Comparison of ENCODE assay signal across 8 cellular contexts in the genomic region with DNA sequence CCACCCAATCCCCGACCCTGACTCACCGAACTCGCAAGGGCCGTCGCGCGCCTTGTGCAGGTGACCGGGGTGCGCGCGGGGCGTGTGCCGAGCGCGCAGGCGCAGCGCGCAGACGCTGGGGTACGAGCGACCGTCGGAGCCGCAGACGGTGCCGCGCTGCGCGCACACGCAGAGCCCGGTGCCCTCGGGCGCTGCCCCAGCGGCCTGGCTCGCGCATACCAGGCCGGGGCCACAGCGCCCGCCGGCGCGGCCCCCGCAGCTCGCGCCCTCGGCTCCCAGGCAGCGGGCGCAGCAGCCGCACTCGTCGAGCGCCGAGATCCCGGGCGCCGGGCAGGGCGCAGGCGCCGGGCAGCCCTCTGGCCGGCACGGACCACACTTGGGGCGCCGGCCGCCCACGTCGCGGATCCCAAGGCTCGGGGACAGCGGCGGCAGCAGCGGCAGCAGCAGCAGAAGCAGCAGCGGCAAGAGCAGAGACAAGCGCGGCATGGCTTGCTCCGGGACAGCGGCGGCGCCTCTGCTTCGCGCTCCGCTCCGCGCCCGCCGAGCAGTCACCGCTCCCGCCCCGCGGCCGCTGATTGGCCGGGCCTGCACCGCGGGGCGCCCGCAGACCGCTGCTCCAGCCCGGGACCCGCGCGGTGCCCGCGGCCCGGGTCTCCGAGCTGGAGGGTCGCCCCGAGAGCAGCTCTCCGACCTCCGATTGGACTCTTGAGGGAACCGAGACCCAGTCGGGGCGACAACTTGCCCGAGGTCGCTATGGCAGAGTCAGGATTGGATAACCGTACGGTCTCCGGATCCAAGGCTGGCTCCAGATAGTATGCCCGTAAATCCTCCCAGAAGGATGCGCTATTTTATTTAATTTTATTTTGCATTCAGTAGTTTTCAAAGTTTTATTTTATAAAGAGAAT. TPM values are rescaled to one million over a fixed set of nuclear protein-coding genes. Genes with fewer than 3 reads are reported as not detected.
A peak's percentile ranks its signal among the peaks of the same experiment; 100 is the strongest.
DNase-seq lines count a peak whose midpoint lies in the region; ATAC-seq and TF ChIP-seq lines count a peak whose summit lies in the region.

Gene IGFBPL1, minus strand, starts transcription at position 516 of the 905 bp plus-strand sequence. Its CDS starts 30 bp downstream, at position 486.

- H2BK5ac ChIP-seq in mesendoderm (ENCODE audit: low read length): no peak within 1 kb of the TSS

- peak within 1 kb of the TSS; percentile 33 for H3K18ac ChIP-seq in mesendoderm (ENCODE audit: low read length)

- no peak within 1 kb of the TSS for H3K4me3 ChIP-seq in GM12865 (ENCODE audit: low read depth, low read length)
- peak within 1 kb of the TSS; percentile 40 to 47 for H3K4me3 ChIP-seq in duodenal mucosa (ENCODE audit: low read depth in 1 of 2, low read length in 2 of 2)
- peak within 1 kb of the TSS; percentile 23 for H3K4me3 ChIP-seq in mesendoderm (ENCODE audit: low read length)
- peak within 1 kb of the TSS; percentile 35 for H3K4me3 ChIP-seq in upper lobe of right lung

- no peak within 1 kb of the TSS for H2BK120ac ChIP-seq in mesendoderm (ENCODE audit: low read depth, low read length)

- no CpG with 5 or more reads among the region's 118 CpGs for WGBS in mesendoderm (ENCODE audit: extremely low coverage, insufficient coverage, low lambda C conversion rate)

- H2AK5ac ChIP-seq in mesendoderm (ENCODE audit: low read length): no peak within 1 kb of the TSS

- H4K5ac ChIP-seq in mesendoderm (ENCODE audit: low read length): no peak within 1 kb of the TSS

- H3K9ac ChIP-seq in duodenal mucosa (ENCODE audit: low read depth in 1 of 2, low read length in 2 of 2): no peak within 1 kb of the TSS
- peak within 1 kb of the TSS; percentile 75 for H3K9ac ChIP-seq in mesendoderm (ENCODE audit: low read length)

- peak within 1 kb of the TSS; percentile 87 for H3K4me2 ChIP-seq in mesendoderm (ENCODE audit: low read length)

- no peaks in the 10 kb centered on the region for H3K4me1 ChIP-seq in duodenal mucosa (ENCODE audit: control insufficient read depth in 1 of 2, insufficient read depth in 2 of 2, low read length in 2 of 2)
- H3K4me1 ChIP-seq in mesendoderm (ENCODE audit: control insufficient read depth, low read depth, low read length): peaks cover 12% of the 10 kb centered on the region
- H3K4me1 ChIP-seq in upper lobe of right lung: peaks cover 5% of the 10 kb centered on the region

- peak within 1 kb of the TSS; percentile 69 for H3K23ac ChIP-seq in mesendoderm (ENCODE audit: low read length)

- TF ChIP-seq CTCF in GM12865 (IDR thresholded peaks at IDR 0.05; ENCODE audit: insufficient read depth, low read depth, low read length, missing control alignments) (no peak), upper lobe of right lung (IDR thresholded peaks at IDR 0.05) (no peak)

- DNase-seq in 8988T (peak; percentile 73), GM12865 (ENCODE audit: low read depth) (peak; percentile 15), NCI-H2196 treated with DMSO at 0.1 percent for 48 hours (lab: John Stamatoyannopoulos, UW; ENCODE audit: unreplicated experiment) (peak; percentile 53), mesendoderm (peak; percentile 62), upper lobe of right lung (peak; percentile 69), medulla oblongata (ENCODE audit: extremely low spot score) (no peak)

- no peak within 1 kb of the TSS for H3K4ac ChIP-seq in mesendoderm (ENCODE audit: low read depth, low read length)

- no peaks in the 10 kb centered on the region for H3K79me1 ChIP-seq in mesendoderm (ENCODE audit: low read length)

- H3K79me2 ChIP-seq in mesendoderm (ENCODE audit: control insufficient read depth, insufficient read depth, low read length): no peaks in the 10 kb centered on the region

- ATAC-seq in upper lobe of right lung: peak; percentile 71
- no peak for ATAC-seq in GM21737 (IDR thresholded peaks at IDR 0.05; ENCODE audit: unreplicated experiment)

- H4K8ac ChIP-seq in mesendoderm (ENCODE audit: low read depth, low read length): no peak within 1 kb of the TSS

- intact Hi-C loops in upper lobe of right lung (cut with DNase I): no loop called here

- H3K27ac ChIP-seq in duodenal mucosa (ENCODE audit: low read depth, low read length) (no peak within 1 kb of the TSS), mesendoderm (ENCODE audit: low read depth, low read length) (no peak within 1 kb of the TSS), upper lobe of right lung (no peak within 1 kb of the TSS)

- peak within 1 kb of the TSS; percentile 93 for H3K56ac ChIP-seq in mesendoderm (ENCODE audit: low read length)

- no peak within 1 kb of the TSS for H2BK15ac ChIP-seq in mesendoderm (replicated peaks; ENCODE audit: low read depth)

- H3K27me3 ChIP-seq in duodenal mucosa (ENCODE audit: control insufficient read depth in 1 of 2, insufficient read depth in 2 of 2, low read length in 2 of 2) (peaks cover 21 to 39% of the 10 kb centered on the region in 2 donors), mesendoderm (ENCODE audit: insufficient read depth, low read length, poor library complexity) (peaks cover 6% of the 10 kb centered on the region), upper lobe of right lung (peaks cover 43% of the 10 kb centered on the region)

- H3K9me3 ChIP-seq in duodenal mucosa (ENCODE audit: control insufficient read depth in 1 of 2, low read length in 2 of 2): no peaks in the 10 kb centered on the region
- no peaks in the 10 kb centered on the region for H3K9me3 ChIP-seq in upper lobe of right lung

- H3K36me3 ChIP-seq in duodenal mucosa (ENCODE audit: control insufficient read depth in 1 of 2, insufficient read depth in 2 of 2, low read length in 2 of 2) (no peaks in the 10 kb centered on the region), mesendoderm (ENCODE audit: control insufficient read depth, insufficient read depth, low read length) (no peaks in the 10 kb centered on the region), upper lobe of right lung (no peaks in the 10 kb centered on the region)

RNA-seq across cellular contexts. Expression of gene IGFBPL1, which starts in this region (rescaled TPM):
- 8.6 TPM for polyA plus RNA-seq in mesendoderm (2013, experiment 1 of 2)
- 8.8 TPM for polyA plus RNA-seq in mesendoderm (2013, experiment 2 of 2)
- 0.87 TPM for total RNA-seq in upper lobe of right lung

Comparison
In these comparisons a context has a peak if more than half of its experiments do, and no peak if none do; other contexts are left out.
1. Peak in DNase-seq, ATAC-seq and H3K4me3 ChIP-seq in upper lobe of right lung; RNA of the gene not detected or under 1 TPM.